In the genomic region with DNA sequence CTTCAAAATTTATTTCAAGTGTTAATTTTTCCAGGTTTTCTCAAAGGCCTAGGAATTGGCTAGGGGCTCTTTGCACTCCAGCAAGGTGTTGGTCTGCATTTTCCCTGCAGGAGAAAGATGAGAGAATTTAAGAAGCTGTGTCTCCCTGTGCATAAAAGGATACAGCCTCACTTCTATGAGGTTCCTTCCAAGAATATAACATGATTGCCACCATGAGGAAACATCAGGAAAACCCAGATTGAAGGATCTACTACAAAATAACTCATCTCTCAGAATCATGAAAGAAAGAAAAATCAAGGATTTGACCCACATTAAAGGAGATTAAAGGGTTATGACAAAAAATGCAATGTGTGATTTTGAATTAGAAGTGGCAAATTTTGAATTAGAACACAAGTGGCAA, we compare ENCODE assay signal across 19 cellular contexts.
DNase-seq lines count a peak whose midpoint lies in the region; ATAC-seq and TF ChIP-seq lines count a peak whose summit lies in the region.
"Had no signal": no experiment of that assay in that cellular context is flagged by ENCODE, and none has a peak within 500 bp of the region (broad histone marks: within the 10 kb centered on the region; RNA-seq: fewer than 3 reads in every experiment).

No MANE protein-coding gene starts in this region.

- TF ChIP-seq CTCF in AG10803 (conservative IDR thresholded peaks at IDR 0.05; ENCODE audit: low read length): peak; percentile 54
- peak; percentile 31 for TF ChIP-seq CTCF in hepatocyte (IDR thresholded peaks at IDR 0.05; ENCODE audit: poor library complexity)
- TF ChIP-seq CTCF in right atrium auricular region (IDR thresholded peaks at IDR 0.05): no peak
- TF ChIP-seq CTCF in body of pancreas (IDR thresholded peaks at IDR 0.05): no peak

- no peaks in the 10 kb centered on the region for H3K9me3 ChIP-seq in hepatocyte (ENCODE audit: low read depth)
- peaks cover 0 to 5% of the 10 kb centered on the region in 2 donors for H3K9me3 ChIP-seq in right atrium auricular region
- H3K9me3 ChIP-seq in body of pancreas: no peaks in the 10 kb centered on the region
- H3K9me3 ChIP-seq: neutrophil had no signal

- no peak for TF ChIP-seq EP300 in Ishikawa (IDR thresholded peaks at IDR 0.05; ENCODE audit: borderline replicate concordance)

- peak; percentile 30; the same call in 1 of the 2 replicates for TF ChIP-seq RAD21 in Ishikawa (IDR thresholded peaks at IDR 0.05; ENCODE audit: low read depth)

- H3K27ac ChIP-seq in hepatocyte (no peak overlapping the region), right atrium auricular region (no peak overlapping the region), body of pancreas (no peak overlapping the region)
- H3K27ac ChIP-seq: heart left ventricle, neutrophil had no signal

- no peaks in the 10 kb centered on the region for H3K79me2 ChIP-seq in hepatocyte

- ATAC-seq in body of pancreas: no peak
- ATAC-seq: heart left ventricle, sciatic nerve, T-cell had no signal

- no peaks in the 10 kb centered on the region for H4K20me1 ChIP-seq in hepatocyte (ENCODE audit: insufficient read depth, poor library complexity, severe bottlenecking)

- no peaks in the 10 kb centered on the region for H3K9me2 ChIP-seq in hepatocyte (replicated peaks; ENCODE audit: insufficient read depth)

- H3K4me3 ChIP-seq in AG10803 (ENCODE audit: low read length) (no peak overlapping the region), hepatocyte (no peak overlapping the region), right atrium auricular region (no peak overlapping the region), body of pancreas (no peak overlapping the region)
- H3K4me3 ChIP-seq: heart left ventricle had no signal

- H3K27me3 ChIP-seq in hepatocyte (no peaks in the 10 kb centered on the region), right atrium auricular region (no peaks in the 10 kb centered on the region), body of pancreas (no peaks in the 10 kb centered on the region)
- H3K27me3 ChIP-seq: heart left ventricle, neutrophil had no signal

- H3K36me3 ChIP-seq in hepatocyte (replicated peaks; ENCODE audit: insufficient read depth, low read depth) (no peaks in the 10 kb centered on the region), right atrium auricular region (no peaks in the 10 kb centered on the region), body of pancreas (replicated peaks in 1 of 2; ENCODE audit: insufficient read depth in 1 of 2, low read depth in 2 of 2) (no peaks in the 10 kb centered on the region)
- H3K36me3 ChIP-seq: heart left ventricle, neutrophil had no signal

- no peak overlapping the region for H2AFZ ChIP-seq in hepatocyte

- DNase-seq in AG10803 (ENCODE audit: low read depth) (peak; percentile 45), amniotic epithelial cell (ENCODE audit: low read depth) (peak; percentile 23), hepatocyte (ENCODE audit: low spot score) (no peak), right atrium auricular region (ENCODE audit: low spot score) (no peak), body of pancreas (no peak)
- no peak for DNase-seq in activated CD4-positive, CD25-positive, alpha-beta regulatory T cell (lab: John Stamatoyannopoulos, UW)
- DNase-seq: activated B cell treated with CpG ODN at 0.5 μM for 24 hours; activated CD8-positive, alpha-beta memory T cell treated with anti-CD3 and anti-CD28 coated beads for 24 hours; heart left ventricle; islet precursor cell; midbrain; NCI-H2081; NCI-H69; stimulated activated CD4-positive, alpha-beta T cell treated with anti-CD3 and anti-CD28 coated beads, Interleukin-2, amount 100 ng/mL, for 48 hours; substantia nigra; T-cell had no signal

- no peak for TF ChIP-seq POLR2A in body of pancreas (IDR thresholded peaks at IDR 0.05)

- H3K4me1 ChIP-seq in hepatocyte (ENCODE audit: insufficient read depth) (no peaks in the 10 kb centered on the region), right atrium auricular region (no peaks in the 10 kb centered on the region), body of pancreas (no peaks in the 10 kb centered on the region)

- no peak overlapping the region for H3K4me2 ChIP-seq in hepatocyte

- intact Hi-C loops in body of pancreas (cut with DNase I): no loop called here

TF ChIP-seq in Ishikawa, 13 proteins besides CTCF, POLR2A, EP300 and RAD21:
- TF ChIP-seq NFIC (IDR thresholded peaks at IDR 0.05) (no peak), YY1 (IDR thresholded peaks at IDR 0.05; ENCODE audit: low read depth) (no peak), CREB1 (IDR thresholded peaks at IDR 0.05; ENCODE audit: low read depth) (no peak), TEAD4 (IDR thresholded peaks at IDR 0.05) (no peak), CEBPB (IDR thresholded peaks at IDR 0.05) (no peak), FOXM1 (IDR thresholded peaks at IDR 0.05; ENCODE audit: borderline replicate concordance, low read depth) (no peak), TCF12 (IDR thresholded peaks at IDR 0.05; ENCODE audit: low read depth) (no peak), EGR1 (IDR thresholded peaks at IDR 0.05) (no peak), ZBTB7A (IDR thresholded peaks at IDR 0.05; ENCODE audit: low read depth) (no peak), TAF1 (IDR thresholded peaks at IDR 0.05; ENCODE audit: low read depth) (no peak)
- TF ChIP-seq, protein P1, sequence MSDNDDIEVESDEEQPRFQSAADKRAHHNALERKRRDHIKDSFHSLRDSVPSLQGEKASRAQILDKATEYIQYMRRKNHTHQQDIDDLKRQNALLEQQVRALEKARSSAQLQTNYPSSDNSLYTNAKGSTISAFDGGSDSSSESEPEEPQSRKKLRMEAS (IDR thresholded peaks at IDR 0.05): no peak
- TF ChIP-seq, protein P2, sequence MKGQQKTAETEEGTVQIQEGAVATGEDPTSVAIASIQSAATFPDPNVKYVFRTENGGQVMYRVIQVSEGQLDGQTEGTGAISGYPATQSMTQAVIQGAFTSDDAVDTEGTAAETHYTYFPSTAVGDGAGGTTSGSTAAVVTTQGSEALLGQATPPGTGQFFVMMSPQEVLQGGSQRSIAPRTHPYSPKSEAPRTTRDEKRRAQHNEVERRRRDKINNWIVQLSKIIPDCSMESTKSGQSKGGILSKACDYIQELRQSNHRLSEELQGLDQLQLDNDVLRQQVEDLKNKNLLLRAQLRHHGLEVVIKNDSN (IDR thresholded peaks at IDR 0.05): no peak
- TF ChIP-seq, protein P3, sequence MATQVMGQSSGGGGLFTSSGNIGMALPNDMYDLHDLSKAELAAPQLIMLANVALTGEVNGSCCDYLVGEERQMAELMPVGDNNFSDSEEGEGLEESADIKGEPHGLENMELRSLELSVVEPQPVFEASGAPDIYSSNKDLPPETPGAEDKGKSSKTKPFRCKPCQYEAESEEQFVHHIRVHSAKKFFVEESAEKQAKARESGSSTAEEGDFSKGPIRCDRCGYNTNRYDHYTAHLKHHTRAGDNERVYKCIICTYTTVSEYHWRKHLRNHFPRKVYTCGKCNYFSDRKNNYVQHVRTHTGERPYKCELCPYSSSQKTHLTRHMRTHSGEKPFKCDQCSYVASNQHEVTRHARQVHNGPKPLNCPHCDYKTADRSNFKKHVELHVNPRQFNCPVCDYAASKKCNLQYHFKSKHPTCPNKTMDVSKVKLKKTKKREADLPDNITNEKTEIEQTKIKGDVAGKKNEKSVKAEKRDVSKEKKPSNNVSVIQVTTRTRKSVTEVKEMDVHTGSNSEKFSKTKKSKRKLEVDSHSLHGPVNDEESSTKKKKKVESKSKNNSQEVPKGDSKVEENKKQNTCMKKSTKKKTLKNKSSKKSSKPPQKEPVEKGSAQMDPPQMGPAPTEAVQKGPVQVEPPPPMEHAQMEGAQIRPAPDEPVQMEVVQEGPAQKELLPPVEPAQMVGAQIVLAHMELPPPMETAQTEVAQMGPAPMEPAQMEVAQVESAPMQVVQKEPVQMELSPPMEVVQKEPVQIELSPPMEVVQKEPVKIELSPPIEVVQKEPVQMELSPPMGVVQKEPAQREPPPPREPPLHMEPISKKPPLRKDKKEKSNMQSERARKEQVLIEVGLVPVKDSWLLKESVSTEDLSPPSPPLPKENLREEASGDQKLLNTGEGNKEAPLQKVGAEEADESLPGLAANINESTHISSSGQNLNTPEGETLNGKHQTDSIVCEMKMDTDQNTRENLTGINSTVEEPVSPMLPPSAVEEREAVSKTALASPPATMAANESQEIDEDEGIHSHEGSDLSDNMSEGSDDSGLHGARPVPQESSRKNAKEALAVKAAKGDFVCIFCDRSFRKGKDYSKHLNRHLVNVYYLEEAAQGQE (IDR thresholded peaks at IDR 0.05; ENCODE audit: low read depth): no peak

Comparison
In these comparisons a context has a peak if more than half of its experiments do, and no peak if none do; other contexts are left out.
1. DNase-seq: peak in AG10803 (single experiment) and amniotic epithelial cell (single experiment); none in hepatocyte (single experiment), right atrium auricular region (single experiment), activated CD4-positive, CD25-positive, alpha-beta regulatory T cell (0 of 4) and body of pancreas (0 of 4).
2. CTCF ChIP-seq: peak in AG10803 (single experiment) and hepatocyte (single experiment); none in right atrium auricular region (0 of 2) and body of pancreas (0 of 7).